In the genomic region with DNA sequence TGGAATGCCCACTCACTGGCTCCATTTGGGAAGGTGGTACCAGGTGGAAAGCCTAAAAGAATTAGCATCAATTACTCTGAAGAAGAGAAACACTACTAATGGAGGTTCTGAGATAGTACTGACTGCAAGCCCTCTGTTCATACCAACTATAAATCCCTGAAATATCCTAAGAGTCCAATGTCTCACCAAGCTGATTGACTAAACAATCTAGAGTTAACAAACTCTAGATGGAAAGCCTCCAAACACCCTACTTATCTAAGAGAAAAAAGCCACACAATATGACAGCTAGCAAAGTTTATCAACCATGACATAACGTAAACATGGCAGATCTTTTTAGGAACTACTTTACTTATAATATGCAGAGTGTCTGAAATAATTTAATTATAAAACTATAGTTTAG, we compare ENCODE assay signal across 25 cellular contexts. TPM values are rescaled to one million over a fixed set of nuclear protein-coding genes. Genes with fewer than 3 reads are reported as not detected.
"Had no signal": no experiment of that assay in that cellular context is flagged by ENCODE, and none has a peak within 500 bp of the region (broad histone marks: within the 10 kb centered on the region; RNA-seq: fewer than 3 reads in every experiment).

No MANE protein-coding gene starts in this region.

- H3K4me1 Mint-ChIP-seq: naive thymus-derived CD8-positive, alpha-beta T cell had no signal

- H3K9me3 Mint-ChIP-seq: naive thymus-derived CD8-positive, alpha-beta T cell; nephron progenitor cell; stimulated activated effector memory CD8-positive, alpha-beta T cell treated with anti-CD3 and anti-CD28 coated beads, Interleukin-12 subunit alpha, Interleukin-12 subunit beta, amount 100 ng/mL, for 72 hours had no signal

- ATAC-seq: heart right ventricle; left cardiac atrium; lower lobe of right lung; naive thymus-derived CD8-positive, alpha-beta T cell; stimulated activated effector memory CD8-positive, alpha-beta T cell treated with anti-CD3 and anti-CD28 coated beads, Interleukin-12 subunit alpha, Interleukin-12 subunit beta, amount 100 ng/mL, for 72 hours had no signal

- H3K27me3 ChIP-seq: colonic mucosa, esophagus muscularis mucosa, heart right ventricle, ovary, sigmoid colon, stomach, thyroid gland, vagina had no signal

- H3K9me3 ChIP-seq: colonic mucosa, esophagus muscularis mucosa, heart right ventricle, left ventricle myocardium inferior, lower lobe of right lung, ovary, sigmoid colon, stomach, thyroid gland, vagina had no signal

- H3K36me3 ChIP-seq: colonic mucosa, esophagus muscularis mucosa, heart right ventricle, left ventricle myocardium inferior, lower lobe of right lung, ovary, sigmoid colon, stomach, thyroid gland, vagina had no signal

- H3K4me3 ChIP-seq: colonic mucosa, esophagus muscularis mucosa, heart right ventricle, left ventricle myocardium inferior, lower lobe of right lung, ovary, sigmoid colon, stomach, thyroid gland, vagina had no signal

- H3K27ac Mint-ChIP-seq: naive thymus-derived CD8-positive, alpha-beta T cell; nephron progenitor cell; stimulated activated effector memory CD8-positive, alpha-beta T cell treated with anti-CD3 and anti-CD28 coated beads, Interleukin-12 subunit alpha, Interleukin-12 subunit beta, amount 100 ng/mL, for 72 hours had no signal

- FAIRE-seq: endothelial cell of umbilical vein, islet of Langerhans had no signal

- DNase-seq: colonic mucosa; dermis blood vessel endothelial cell; effector memory CD4-positive, alpha-beta T cell; glutamatergic neuron; heart right ventricle; hippocampal formation; left cardiac atrium; left ventricle myocardium inferior; lower lobe of right lung; naive thymus-derived CD8-positive, alpha-beta T cell; nephron progenitor cell; nucleus accumbens; ovary; sigmoid colon; stimulated activated CD4-positive, alpha-beta T cell treated with anti-CD3 and anti-CD28 coated beads, Interleukin-2, amount 100 ng/mL, for 24 hours; stimulated activated CD4-positive, alpha-beta T cell treated with anti-CD3 and anti-CD28 coated beads, Interleukin-4, amount 100 ng/mL, for 24 hours; stimulated activated naive CD4-positive, alpha-beta T cell treated with Interleukin-2 at 50 U/mL for 16 hours; stomach; trophoblast cell had no signal

- H3K4me1 ChIP-seq: colonic mucosa, esophagus muscularis mucosa, heart right ventricle, left ventricle myocardium inferior, lower lobe of right lung, sigmoid colon, stomach, thyroid gland, vagina had no signal

- H3K27ac ChIP-seq: colonic mucosa, esophagus muscularis mucosa, heart right ventricle, left ventricle myocardium inferior, lower lobe of right lung, ovary, sigmoid colon, stomach, thyroid gland, vagina had no signal

- H3K4me3 Mint-ChIP-seq: naive thymus-derived CD8-positive, alpha-beta T cell; nephron progenitor cell; stimulated activated effector memory CD8-positive, alpha-beta T cell treated with anti-CD3 and anti-CD28 coated beads, Interleukin-12 subunit alpha, Interleukin-12 subunit beta, amount 100 ng/mL, for 72 hours had no signal

RNA-seq across cellular contexts. Expression of a gene that starts 59.2 kb away (rescaled TPM):
- total RNA-seq: naive thymus-derived CD8-positive, alpha-beta T cell had no signal
- polyA plus RNA-seq: naive thymus-derived CD8-positive, alpha-beta T cell had no signal
